2 cellular contexts compared by ENCODE assay signal in the genomic region with DNA sequence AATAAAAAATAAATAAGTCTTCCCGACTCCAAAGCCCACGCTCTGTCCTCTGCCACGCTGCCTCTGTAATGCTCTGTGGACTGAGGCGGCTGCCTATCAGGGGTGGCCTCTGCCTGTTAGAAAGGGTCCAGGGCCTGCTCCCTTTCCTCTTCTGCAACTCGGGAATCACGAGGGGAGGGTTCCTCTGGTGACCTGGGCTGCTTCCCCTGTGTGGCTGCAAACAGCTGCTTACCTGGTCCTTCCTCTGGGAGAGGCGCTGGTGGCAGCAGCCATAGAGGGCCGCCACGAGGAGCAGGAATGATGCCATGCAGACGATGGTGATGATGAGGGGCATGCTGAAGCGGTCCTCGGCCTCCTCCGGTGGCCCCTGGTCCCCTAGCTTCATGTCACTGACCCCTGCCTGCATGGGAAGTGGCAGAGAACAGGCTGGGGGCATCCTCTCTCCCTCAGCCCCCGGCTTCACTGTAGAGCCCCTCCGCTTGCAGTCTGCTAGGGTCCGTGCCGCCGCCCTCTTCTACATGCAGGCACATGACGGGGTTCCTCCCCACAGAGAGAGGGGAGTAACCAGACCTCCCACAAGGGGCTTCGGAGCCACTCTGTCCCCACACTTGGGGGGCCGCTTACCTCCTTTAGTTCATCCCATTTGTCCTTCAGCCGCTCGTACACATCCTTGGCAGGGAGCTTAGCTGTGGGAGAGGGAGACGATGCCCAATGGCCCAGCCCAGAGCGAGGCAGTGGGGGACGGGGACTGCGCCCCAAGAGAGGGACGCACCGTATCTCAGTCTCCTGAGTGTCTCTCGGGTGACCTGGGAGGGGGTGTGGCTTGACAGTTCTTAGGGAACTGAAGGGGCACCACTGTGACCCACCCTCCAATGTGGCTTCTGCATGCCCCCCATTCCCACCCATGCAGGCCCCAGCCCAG.
TF ChIP-seq lines count a peak whose summit lies in the region.

No MANE protein-coding gene starts in this region.

TF ChIP-seq in GM23338, 12 proteins besides CTCF, POLR2A, EP300 and RAD21 (continues in another document):
- TF ChIP-seq JUNB (IDR thresholded peaks at IDR 0.05; ENCODE audit: unreplicated experiment) (no peak), POLR2AphosphoS5 (IDR thresholded peaks at IDR 0.05; ENCODE audit: low read depth) (no peak; the same call in none of the 2 replicates), CREB1 (CRISPR knock-in tag; IDR thresholded peaks at IDR 0.05; ENCODE audit: low read depth) (no peak), ZNF114 (CRISPR knock-in tag; IDR thresholded peaks at IDR 0.05) (no peak), EZH2phosphoT487 (IDR thresholded peaks at IDR 0.05; ENCODE audit: unreplicated experiment) (no peak), ZNF331 (CRISPR knock-in tag; IDR thresholded peaks at IDR 0.05; ENCODE audit: low read depth) (no peak), EZH2 (IDR thresholded peaks at IDR 0.05; ENCODE audit: low read depth, unreplicated experiment) (no peak), NANOG (IDR thresholded peaks at IDR 0.05; ENCODE audit: borderline replicate concordance) (no peak), STAT1 (IDR thresholded peaks at IDR 0.05; ENCODE audit: unreplicated experiment) (no peak)
- TF ChIP-seq, protein P1, sequence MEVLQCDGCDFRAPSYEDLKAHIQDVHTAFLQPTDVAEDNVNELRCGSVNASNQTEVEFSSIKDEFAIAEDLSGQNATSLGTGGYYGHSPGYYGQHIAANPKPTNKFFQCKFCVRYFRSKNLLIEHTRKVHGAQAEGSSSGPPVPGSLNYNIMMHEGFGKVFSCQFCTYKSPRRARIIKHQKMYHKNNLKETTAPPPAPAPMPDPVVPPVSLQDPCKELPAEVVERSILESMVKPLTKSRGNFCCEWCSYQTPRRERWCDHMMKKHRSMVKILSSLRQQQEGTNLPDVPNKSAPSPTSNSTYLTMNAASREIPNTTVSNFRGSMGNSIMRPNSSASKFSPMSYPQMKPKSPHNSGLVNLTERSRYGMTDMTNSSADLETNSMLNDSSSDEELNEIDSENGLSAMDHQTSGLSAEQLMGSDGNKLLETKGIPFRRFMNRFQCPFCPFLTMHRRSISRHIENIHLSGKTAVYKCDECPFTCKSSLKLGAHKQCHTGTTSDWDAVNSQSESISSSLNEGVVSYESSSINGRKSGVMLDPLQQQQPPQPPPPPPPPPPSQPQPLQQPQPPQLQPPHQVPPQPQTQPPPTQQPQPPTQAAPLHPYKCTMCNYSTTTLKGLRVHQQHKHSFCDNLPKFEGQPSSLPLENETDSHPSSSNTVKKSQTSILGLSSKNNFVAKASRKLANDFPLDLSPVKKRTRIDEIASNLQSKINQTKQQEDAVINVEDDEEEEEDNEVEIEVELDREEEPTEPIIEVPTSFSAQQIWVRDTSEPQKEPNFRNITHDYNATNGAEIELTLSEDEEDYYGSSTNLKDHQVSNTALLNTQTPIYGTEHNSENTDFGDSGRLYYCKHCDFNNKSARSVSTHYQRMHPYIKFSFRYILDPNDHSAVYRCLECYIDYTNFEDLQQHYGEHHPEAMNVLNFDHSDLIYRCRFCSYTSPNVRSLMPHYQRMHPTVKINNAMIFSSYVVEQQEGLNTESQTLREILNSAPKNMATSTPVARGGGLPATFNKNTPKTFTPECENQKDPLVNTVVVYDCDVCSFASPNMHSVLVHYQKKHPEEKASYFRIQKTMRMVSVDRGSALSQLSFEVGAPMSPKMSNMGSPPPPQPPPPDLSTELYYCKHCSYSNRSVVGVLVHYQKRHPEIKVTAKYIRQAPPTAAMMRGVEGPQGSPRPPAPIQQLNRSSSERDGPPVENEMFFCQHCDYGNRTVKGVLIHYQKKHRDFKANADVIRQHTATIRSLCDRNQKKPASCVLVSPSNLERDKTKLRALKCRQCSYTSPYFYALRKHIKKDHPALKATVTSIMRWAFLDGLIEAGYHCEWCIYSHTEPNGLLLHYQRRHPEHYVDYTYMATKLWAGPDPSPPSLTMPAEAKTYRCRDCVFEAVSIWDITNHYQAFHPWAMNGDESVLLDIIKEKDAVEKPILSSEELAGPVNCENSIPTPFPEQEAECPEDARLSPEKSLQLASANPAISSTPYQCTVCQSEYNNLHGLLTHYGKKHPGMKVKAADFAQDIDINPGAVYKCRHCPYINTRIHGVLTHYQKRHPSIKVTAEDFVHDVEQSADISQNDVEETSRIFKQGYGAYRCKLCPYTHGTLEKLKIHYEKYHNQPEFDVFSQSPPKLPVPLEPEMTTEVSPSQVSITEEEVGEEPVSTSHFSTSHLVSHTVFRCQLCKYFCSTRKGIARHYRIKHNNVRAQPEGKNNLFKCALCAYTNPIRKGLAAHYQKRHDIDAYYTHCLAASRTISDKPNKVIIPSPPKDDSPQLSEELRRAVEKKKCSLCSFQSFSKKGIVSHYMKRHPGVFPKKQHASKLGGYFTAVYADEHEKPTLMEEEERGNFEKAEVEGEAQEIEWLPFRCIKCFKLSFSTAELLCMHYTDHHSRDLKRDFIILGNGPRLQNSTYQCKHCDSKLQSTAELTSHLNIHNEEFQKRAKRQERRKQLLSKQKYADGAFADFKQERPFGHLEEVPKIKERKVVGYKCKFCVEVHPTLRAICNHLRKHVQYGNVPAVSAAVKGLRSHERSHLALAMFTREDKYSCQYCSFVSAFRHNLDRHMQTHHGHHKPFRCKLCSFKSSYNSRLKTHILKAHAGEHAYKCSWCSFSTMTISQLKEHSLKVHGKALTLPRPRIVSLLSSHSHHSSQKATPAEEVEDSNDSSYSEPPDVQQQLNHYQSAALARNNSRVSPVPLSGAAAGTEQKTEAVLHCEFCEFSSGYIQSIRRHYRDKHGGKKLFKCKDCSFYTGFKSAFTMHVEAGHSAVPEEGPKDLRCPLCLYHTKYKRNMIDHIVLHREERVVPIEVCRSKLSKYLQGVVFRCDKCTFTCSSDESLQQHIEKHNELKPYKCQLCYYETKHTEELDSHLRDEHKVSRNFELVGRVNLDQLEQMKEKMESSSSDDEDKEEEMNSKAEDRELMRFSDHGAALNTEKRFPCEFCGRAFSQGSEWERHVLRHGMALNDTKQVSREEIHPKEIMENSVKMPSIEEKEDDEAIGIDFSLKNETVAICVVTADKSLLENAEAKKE (CRISPR knock-in tag; IDR thresholded peaks at IDR 0.05), result no peak
- TF ChIP-seq, protein P2, sequence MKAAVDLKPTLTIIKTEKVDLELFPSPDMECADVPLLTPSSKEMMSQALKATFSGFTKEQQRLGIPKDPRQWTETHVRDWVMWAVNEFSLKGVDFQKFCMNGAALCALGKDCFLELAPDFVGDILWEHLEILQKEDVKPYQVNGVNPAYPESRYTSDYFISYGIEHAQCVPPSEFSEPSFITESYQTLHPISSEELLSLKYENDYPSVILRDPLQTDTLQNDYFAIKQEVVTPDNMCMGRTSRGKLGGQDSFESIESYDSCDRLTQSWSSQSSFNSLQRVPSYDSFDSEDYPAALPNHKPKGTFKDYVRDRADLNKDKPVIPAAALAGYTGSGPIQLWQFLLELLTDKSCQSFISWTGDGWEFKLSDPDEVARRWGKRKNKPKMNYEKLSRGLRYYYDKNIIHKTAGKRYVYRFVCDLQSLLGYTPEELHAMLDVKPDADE (IDR thresholded peaks at IDR 0.05), result no peak

TF ChIP-seq in H1, 55 proteins besides CTCF, POLR2A, EP300 and RAD21:
- TF ChIP-seq POLR2AphosphoS5 (IDR thresholded peaks at IDR 0.05; ENCODE audit: low read depth, low read length) (peak; percentile 70; the same call in 1 of the 2 replicates), CBX5 (IDR thresholded peaks at IDR 0.05; ENCODE audit: low read depth, low read length) (no peak)
